ENCODE assay signal across 1 cellular context in genomic region chr4:109276482-109277095, GRCh38.
TF ChIP-seq lines count a peak whose summit lies in the region.

No MANE protein-coding gene starts in this region.

TF ChIP-seq in GM12878, 131 proteins besides CTCF, POLR2A, EP300 and RAD21 (continued from another document):
- no peak for TF ChIP-seq ZBTB40 (IDR thresholded peaks at IDR 0.05; ENCODE audit: borderline replicate concordance)
- TF ChIP-seq DPF2 (IDR thresholded peaks at IDR 0.05): peak; percentile 53
- TF ChIP-seq JUND (IDR thresholded peaks at IDR 0.05; ENCODE audit: low read depth, low read length): no peak
- no peak for TF ChIP-seq BCL11A (IDR thresholded peaks at IDR 0.05; ENCODE audit: low read depth, low read length)
- TF ChIP-seq TCF3 (IDR thresholded peaks at IDR 0.05; ENCODE audit: borderline replicate concordance, insufficient read depth, low read depth, low read length): no peak
- TF ChIP-seq MXI1 (IDR thresholded peaks at IDR 0.05; ENCODE audit: low read depth, low read length): no peak
- TF ChIP-seq POU2F2 (IDR thresholded peaks at IDR 0.05; ENCODE audit: borderline replicate concordance, low read depth, low read length): no peak
- TF ChIP-seq, protein P1, sequence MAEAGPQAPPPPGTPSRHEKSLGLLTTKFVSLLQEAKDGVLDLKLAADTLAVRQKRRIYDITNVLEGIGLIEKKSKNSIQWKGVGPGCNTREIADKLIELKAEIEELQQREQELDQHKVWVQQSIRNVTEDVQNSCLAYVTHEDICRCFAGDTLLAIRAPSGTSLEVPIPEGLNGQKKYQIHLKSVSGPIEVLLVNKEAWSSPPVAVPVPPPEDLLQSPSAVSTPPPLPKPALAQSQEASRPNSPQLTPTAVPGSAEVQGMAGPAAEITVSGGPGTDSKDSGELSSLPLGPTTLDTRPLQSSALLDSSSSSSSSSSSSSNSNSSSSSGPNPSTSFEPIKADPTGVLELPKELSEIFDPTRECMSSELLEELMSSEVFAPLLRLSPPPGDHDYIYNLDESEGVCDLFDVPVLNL (IDR thresholded peaks at IDR 0.05; ENCODE audit: low read depth, low read length): no peak
- no peak for TF ChIP-seq EED (IDR thresholded peaks at IDR 0.05; ENCODE audit: low read depth)
- TF ChIP-seq JUNB (IDR thresholded peaks at IDR 0.05): no peak
- TF ChIP-seq SUZ12 (IDR thresholded peaks at IDR 0.05; ENCODE audit: unreplicated experiment): no peak
- TF ChIP-seq IKZF2 (IDR thresholded peaks at IDR 0.05): peak; percentile 60 to 61; a peak in 3 of 4 replicates
- TF ChIP-seq, protein P2, sequence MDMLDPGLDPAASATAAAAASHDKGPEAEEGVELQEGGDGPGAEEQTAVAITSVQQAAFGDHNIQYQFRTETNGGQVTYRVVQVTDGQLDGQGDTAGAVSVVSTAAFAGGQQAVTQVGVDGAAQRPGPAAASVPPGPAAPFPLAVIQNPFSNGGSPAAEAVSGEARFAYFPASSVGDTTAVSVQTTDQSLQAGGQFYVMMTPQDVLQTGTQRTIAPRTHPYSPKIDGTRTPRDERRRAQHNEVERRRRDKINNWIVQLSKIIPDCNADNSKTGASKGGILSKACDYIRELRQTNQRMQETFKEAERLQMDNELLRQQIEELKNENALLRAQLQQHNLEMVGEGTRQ (IDR thresholded peaks at IDR 0.05; ENCODE audit: borderline replicate concordance, low read depth, low read length): no peak
- no peak for TF ChIP-seq TCF12 (IDR thresholded peaks at IDR 0.05; ENCODE audit: low read depth, low read length)
- no peak for TF ChIP-seq YBX1 (IDR thresholded peaks at IDR 0.05)
- TF ChIP-seq, protein P3, sequence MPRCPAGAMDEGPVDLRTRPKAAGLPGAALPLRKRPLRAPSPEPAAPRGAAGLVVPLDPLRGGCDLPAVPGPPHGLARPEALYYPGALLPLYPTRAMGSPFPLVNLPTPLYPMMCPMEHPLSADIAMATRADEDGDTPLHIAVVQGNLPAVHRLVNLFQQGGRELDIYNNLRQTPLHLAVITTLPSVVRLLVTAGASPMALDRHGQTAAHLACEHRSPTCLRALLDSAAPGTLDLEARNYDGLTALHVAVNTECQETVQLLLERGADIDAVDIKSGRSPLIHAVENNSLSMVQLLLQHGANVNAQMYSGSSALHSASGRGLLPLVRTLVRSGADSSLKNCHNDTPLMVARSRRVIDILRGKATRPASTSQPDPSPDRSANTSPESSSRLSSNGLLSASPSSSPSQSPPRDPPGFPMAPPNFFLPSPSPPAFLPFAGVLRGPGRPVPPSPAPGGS (IDR thresholded peaks at IDR 0.05; ENCODE audit: borderline replicate concordance, insufficient read depth, low read depth, low read length, poor library complexity, severe bottlenecking): no peak
- TF ChIP-seq, protein P4, sequence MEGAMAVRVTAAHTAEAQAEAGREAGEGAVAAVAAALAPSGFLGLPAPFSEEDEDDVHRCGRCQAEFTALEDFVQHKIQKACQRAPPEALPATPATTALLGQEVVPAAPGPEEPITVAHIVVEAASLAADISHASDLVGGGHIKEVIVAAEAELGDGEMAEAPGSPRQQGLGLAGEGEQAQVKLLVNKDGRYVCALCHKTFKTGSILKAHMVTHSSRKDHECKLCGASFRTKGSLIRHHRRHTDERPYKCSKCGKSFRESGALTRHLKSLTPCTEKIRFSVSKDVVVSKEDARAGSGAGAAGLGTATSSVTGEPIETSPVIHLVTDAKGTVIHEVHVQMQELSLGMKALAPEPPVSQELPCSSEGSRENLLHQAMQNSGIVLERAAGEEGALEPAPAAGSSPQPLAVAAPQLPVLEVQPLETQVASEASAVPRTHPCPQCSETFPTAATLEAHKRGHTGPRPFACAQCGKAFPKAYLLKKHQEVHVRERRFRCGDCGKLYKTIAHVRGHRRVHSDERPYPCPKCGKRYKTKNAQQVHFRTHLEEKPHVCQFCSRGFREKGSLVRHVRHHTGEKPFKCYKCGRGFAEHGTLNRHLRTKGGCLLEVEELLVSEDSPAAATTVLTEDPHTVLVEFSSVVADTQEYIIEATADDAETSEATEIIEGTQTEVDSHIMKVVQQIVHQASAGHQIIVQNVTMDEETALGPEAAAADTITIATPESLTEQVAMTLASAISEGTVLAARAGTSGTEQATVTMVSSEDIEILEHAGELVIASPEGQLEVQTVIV (IDR thresholded peaks at IDR 0.05; ENCODE audit: borderline replicate concordance, partially characterized antibody): no peak
- TF ChIP-seq, protein P5, sequence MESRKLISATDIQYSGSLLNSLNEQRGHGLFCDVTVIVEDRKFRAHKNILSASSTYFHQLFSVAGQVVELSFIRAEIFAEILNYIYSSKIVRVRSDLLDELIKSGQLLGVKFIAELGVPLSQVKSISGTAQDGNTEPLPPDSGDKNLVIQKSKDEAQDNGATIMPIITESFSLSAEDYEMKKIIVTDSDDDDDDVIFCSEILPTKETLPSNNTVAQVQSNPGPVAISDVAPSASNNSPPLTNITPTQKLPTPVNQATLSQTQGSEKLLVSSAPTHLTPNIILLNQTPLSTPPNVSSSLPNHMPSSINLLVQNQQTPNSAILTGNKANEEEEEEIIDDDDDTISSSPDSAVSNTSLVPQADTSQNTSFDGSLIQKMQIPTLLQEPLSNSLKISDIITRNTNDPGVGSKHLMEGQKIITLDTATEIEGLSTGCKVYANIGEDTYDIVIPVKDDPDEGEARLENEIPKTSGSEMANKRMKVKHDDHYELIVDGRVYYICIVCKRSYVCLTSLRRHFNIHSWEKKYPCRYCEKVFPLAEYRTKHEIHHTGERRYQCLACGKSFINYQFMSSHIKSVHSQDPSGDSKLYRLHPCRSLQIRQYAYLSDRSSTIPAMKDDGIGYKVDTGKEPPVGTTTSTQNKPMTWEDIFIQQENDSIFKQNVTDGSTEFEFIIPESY (IDR thresholded peaks at IDR 0.05): peak; percentile 64
- no peak for TF ChIP-seq SP1 (IDR thresholded peaks at IDR 0.05; ENCODE audit: low read depth, low read length)
- peak; percentile 65; the same call in 1 of the 2 replicates for TF ChIP-seq MTA2 (IDR thresholded peaks at IDR 0.05; ENCODE audit: low read depth)
- TF ChIP-seq, protein P6, sequence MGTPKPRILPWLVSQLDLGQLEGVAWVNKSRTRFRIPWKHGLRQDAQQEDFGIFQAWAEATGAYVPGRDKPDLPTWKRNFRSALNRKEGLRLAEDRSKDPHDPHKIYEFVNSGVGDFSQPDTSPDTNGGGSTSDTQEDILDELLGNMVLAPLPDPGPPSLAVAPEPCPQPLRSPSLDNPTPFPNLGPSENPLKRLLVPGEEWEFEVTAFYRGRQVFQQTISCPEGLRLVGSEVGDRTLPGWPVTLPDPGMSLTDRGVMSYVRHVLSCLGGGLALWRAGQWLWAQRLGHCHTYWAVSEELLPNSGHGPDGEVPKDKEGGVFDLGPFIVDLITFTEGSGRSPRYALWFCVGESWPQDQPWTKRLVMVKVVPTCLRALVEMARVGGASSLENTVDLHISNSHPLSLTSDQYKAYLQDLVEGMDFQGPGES (IDR thresholded peaks at IDR 0.05): no peak
- TF ChIP-seq HDGF (IDR thresholded peaks at IDR 0.05): no peak
- TF ChIP-seq SIN3A (IDR thresholded peaks at IDR 0.05; ENCODE audit: low read depth, low read length): no peak
- TF ChIP-seq SMAD5 (IDR thresholded peaks at IDR 0.05; ENCODE audit: low read depth): no peak
- TF ChIP-seq ZNF217 (IDR thresholded peaks at IDR 0.05): 0 out of 2 replicates have a peak, but pooled peaks have one; percentile 25
- TF ChIP-seq PBX3 (IDR thresholded peaks at IDR 0.05; ENCODE audit: insufficient replicate concordance, low read depth, low read length): peak; percentile 63
